6 cellular contexts compared by ENCODE assay signal in the genomic region with DNA sequence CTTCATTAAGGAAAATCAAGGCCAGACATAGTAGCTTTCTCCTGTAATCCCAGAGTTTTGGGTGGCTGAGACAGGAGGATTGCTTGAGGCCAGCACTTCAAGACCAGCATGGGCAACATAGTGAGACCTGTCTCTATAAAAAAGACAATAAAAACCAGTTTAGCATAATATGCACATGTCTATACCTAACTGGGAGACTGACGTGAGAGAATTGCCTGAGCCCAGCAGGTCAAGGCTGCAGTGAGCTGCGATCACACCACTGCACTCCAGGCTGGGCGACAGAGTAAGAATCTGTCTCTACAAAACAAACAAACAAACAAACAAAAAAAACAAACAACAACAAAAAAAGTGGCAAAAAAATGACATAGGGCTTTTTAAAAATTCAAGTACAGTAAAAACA.
"Had no signal": no experiment of that assay in that cellular context is flagged by ENCODE, and none has a peak within 500 bp of the region (broad histone marks: within the 10 kb centered on the region; RNA-seq: fewer than 3 reads in every experiment).

No MANE protein-coding gene starts in this region.

- H3K9me3 Mint-ChIP-seq: IgD-negative memory B cell had no signal

- H3K9ac ChIP-seq: GM23248 had no signal

- FAIRE-seq: HepG2 had no signal

- H3K4me3 ChIP-seq: GM23248 had no signal

- H3K4me1 Mint-ChIP-seq: IgD-negative memory B cell had no signal

- H3K27ac ChIP-seq: GM23248 had no signal

- H3K36me3 Mint-ChIP-seq: IgD-negative memory B cell had no signal

- DNase-seq: GM23248, H7, HCEC 1CT, KBM-7 had no signal

- H2AFZ ChIP-seq: GM23248 had no signal

- H3K27ac Mint-ChIP-seq: IgD-negative memory B cell had no signal

- H3K4me3 Mint-ChIP-seq: IgD-negative memory B cell had no signal

- H3K27me3 Mint-ChIP-seq: IgD-negative memory B cell had no signal
